In genomic region chr3:180252683-180253082, GRCh38 we compare ENCODE assay signal across 22 cellular contexts.
DNase-seq lines count a peak whose midpoint lies in the region; ATAC-seq and TF ChIP-seq lines count a peak whose summit lies in the region.
"Had no signal": no experiment of that assay in that cellular context is flagged by ENCODE, and none has a peak within 500 bp of the region (broad histone marks: within the 10 kb centered on the region; RNA-seq: fewer than 3 reads in every experiment).

No MANE protein-coding gene starts in this region.

- H3K4me1 Mint-ChIP-seq in Calu3 (ENCODE audit: low read depth, unreplicated experiment) = peaks cover 55% of the 10 kb centered on the region
- H3K4me1 Mint-ChIP-seq: endodermal cell had no signal

- POLR2A ChIA-PET in RWPE1 (lab: Yijun Ruan, JAX; ENCODE audit: low non-redundant PET) = no interaction called here

- H3K4me3 Mint-ChIP-seq in Calu3 (ENCODE audit: low read depth, unreplicated experiment) = no peak overlapping the region
- H3K4me3 Mint-ChIP-seq: endodermal cell, HFFc6 had no signal

- H3K27me3 Mint-ChIP-seq in Calu3 (ENCODE audit: unreplicated experiment) = no peaks in the 10 kb centered on the region

- TF ChIP-seq CTCF in Calu3 (IDR thresholded peaks at IDR 0.05; ENCODE audit: unreplicated experiment) = no peak
- no peak for TF ChIP-seq CTCF in RWPE1 (conservative IDR thresholded peaks at IDR 0.05; ENCODE audit: low read depth)

- CTCF ChIA-PET in Calu3 (lab: Charles Lee) = interaction anchor here (1.5 kb wide), 1 partner anchor 24 kb away, joined by 3 read pairs; no protein-coding TSS in a partner anchor
- CTCF ChIA-PET in RWPE1 (lab: Yijun Ruan, JAX) = no interaction called here

- H3K9me3 Mint-ChIP-seq in Calu3 (ENCODE audit: low read depth, unreplicated experiment) = no peaks in the 10 kb centered on the region

- peak overlapping the region; percentile 22 for H3K27ac Mint-ChIP-seq in Calu3 (ENCODE audit: unreplicated experiment)
- H3K27ac Mint-ChIP-seq: activated naive CD4-positive, alpha-beta T cell treated with anti-CD3 and anti-CD28 coated beads, Interleukin-2, amount 50 U/mL, for 72 hours; endodermal cell; HFFc6 had no signal

- peak; percentile 34 for DNase-seq in Calu3
- peak; percentile 1 for DNase-seq in NCI-H1092 (lab: John Stamatoyannopoulos, UW)
- DNase-seq in NCI-H2196 (lab: John Stamatoyannopoulos, UW; ENCODE audit: unreplicated experiment) = peak; percentile 66
- DNase-seq in RWPE1 (ENCODE audit: low spot score) = peak; percentile 20
- no peak for DNase-seq in activated CD4-positive, alpha-beta T cell treated with anti-CD3 and anti-CD28 coated beads for 4 hours
- DNase-seq in stimulated activated CD4-positive, alpha-beta T cell treated with anti-CD3 and anti-CD28 coated beads, Interleukin-1b, Interleukin-23, amount 100 ng/mL, for 48 hours = no peak
- DNase-seq: activated CD4-positive, CD25-positive, alpha-beta regulatory T cell; DND-41; endodermal cell; HFFc6; NCI-H146; NCI-H82; Peyer's patch; stimulated activated CD4-positive, alpha-beta T cell treated with anti-CD3 and anti-CD28 coated beads, Interleukin-12 subunit alpha, Interleukin-12 subunit beta, amount 100 ng/mL, for 4 hours; T-helper 9 cell had no signal

- intact Hi-C loops in Calu3 (cut with micrococcal nuclease; ENCODE audit: unreplicated experiment) = loop anchor here (2.0 to 5.0 kb wide), 5 partner anchors 24 to 345 kb away; no protein-coding TSS in a partner anchor

- H3K36me3 Mint-ChIP-seq in Calu3 (ENCODE audit: insufficient read depth, unreplicated experiment) = no peaks in the 10 kb centered on the region
- H3K36me3 Mint-ChIP-seq: activated naive CD4-positive, alpha-beta T cell treated with anti-CD3 and anti-CD28 coated beads, Interleukin-2, amount 50 U/mL, for 72 hours had no signal

- ATAC-seq in HG03175 (IDR thresholded peaks at IDR 0.05; ENCODE audit: unreplicated experiment) (no peak), HG02885 (IDR thresholded peaks at IDR 0.05; ENCODE audit: poor library complexity, unreplicated experiment) (no peak)
- ATAC-seq: activated naive CD4-positive, alpha-beta T cell treated with anti-CD3 and anti-CD28 coated beads, Interleukin-2, amount 50 U/mL, for 72 hours; SK-N-SH treated with all-trans-retinoic acid at 6 μM for 48 hours had no signal

- BruUV-seq in Calu3 (replicated peaks; lab: Mats Ljungman, UMichigan) = no TSS peak

- H3K27ac ChIP-seq in RWPE1 = no peak overlapping the region
- H3K27ac ChIP-seq: BLaER1 treated with 17β-estradiol and CSF1 and Interleukin-3, amounts not matched to agents 10 nM and 100 nM; KMS-11; Peyer's patch; vagina had no signal

Comparison
In these comparisons a context has a peak if more than half of its experiments do, and no peak if none do; other contexts are left out.
1. DNase-seq: peak in Calu3 (single experiment), NCI-H1092 (single experiment), NCI-H2196 (single experiment) and RWPE1 (single experiment); none in activated CD4-positive, alpha-beta T cell treated with anti-CD3 and anti-CD28 coated beads for 4 hours (0 of 2) and stimulated activated CD4-positive, alpha-beta T cell treated with anti-CD3 and anti-CD28 coated beads, Interleukin-1b, Interleukin-23, amount 100 ng/mL, for 48 hours (single experiment).